ENCODE assay signal across 2 cellular contexts in genomic region chr15:81296673-81297072, GRCh38.
TF ChIP-seq lines count a peak whose summit lies in the region.

No MANE protein-coding gene starts in this region.

TF ChIP-seq in IMR-90, 13 proteins besides CTCF, POLR2A, EP300 and RAD21:
- no peak for TF ChIP-seq NFE2L2 (IDR thresholded peaks at IDR 0.05; ENCODE audit: low read depth, low read length)

TF ChIP-seq in endothelial cell of umbilical vein, 7 proteins besides CTCF, POLR2A, EP300 and RAD21:
- TF ChIP-seq JUN (IDR thresholded peaks at IDR 0.05; ENCODE audit: borderline replicate concordance, insufficient read depth, insufficient read length, low read depth): no peak
- no peak for TF ChIP-seq EZH2 (IDR thresholded peaks at IDR 0.05; ENCODE audit: borderline replicate concordance, low read depth, low read length, severe bottlenecking)
- TF ChIP-seq MYC (IDR thresholded peaks at IDR 0.05; ENCODE audit: low read depth, low read length): no peak
- TF ChIP-seq POLR2AphosphoS5 (IDR thresholded peaks at IDR 0.05; ENCODE audit: insufficient read depth, low read depth, low read length): no peak
- TF ChIP-seq MAX (IDR thresholded peaks at IDR 0.05; ENCODE audit: insufficient read depth, insufficient read length): no peak
- no peak for TF ChIP-seq GATA2 (IDR thresholded peaks at IDR 0.05; ENCODE audit: insufficient read depth, insufficient read length, low read depth, low read length)
- TF ChIP-seq FOS (IDR thresholded peaks at IDR 0.05; ENCODE audit: borderline replicate concordance, insufficient read depth, low read length): no peak
TF ChIP-seq in endothelial cell of umbilical vein: peak in this region for 0.
